Comparison of ENCODE assay signal across 8 cellular contexts in genomic region chr20:45791668-45792512, GRCh38. TPM values are rescaled to one million over a fixed set of nuclear protein-coding genes. Genes with fewer than 3 reads are reported as not detected.
A peak's percentile ranks its signal among the peaks of the same experiment; 100 is the strongest.
DNase-seq lines count a peak whose midpoint lies in the region; ATAC-seq and TF ChIP-seq lines count a peak whose summit lies in the region.

Gene DNTTIP1, plus strand, starts transcription at chr20:45791954. Its CDS starts 51 bp downstream, at chr20:45792005.
Gene WFDC3, minus strand, starts transcription at chr20:45791883. Its CDS starts 1,908 bp downstream, at chr20:45789975.

- H3K36me3 Mint-ChIP-seq in activated CD8-positive, alpha-beta T cell treated with anti-CD3 and anti-CD28 coated beads for 36 hours (ENCODE audit: low read depth), result peaks cover 20% of the 10 kb centered on the region

- H3K9me3 ChIP-seq in ectodermal cell (ENCODE audit: control insufficient read depth, low read length), result no peaks in the 10 kb centered on the region
- no peaks in the 10 kb centered on the region for H3K9me3 ChIP-seq in lower lobe of right lung

- H3K27ac ChIP-seq in ectodermal cell (ENCODE audit: insufficient read depth, low read depth, low read length, poor library complexity, severe bottlenecking) (no peak within 1 kb of the TSS), lower lobe of right lung (peak within 1 kb of the TSS; percentile 98)

- peak within 1 kb of the TSS; percentile 80 for H3K4me3 Mint-ChIP-seq in activated CD8-positive, alpha-beta T cell treated with anti-CD3 and anti-CD28 coated beads for 36 hours

- WGBS in ectodermal cell, 2 experiments, result 1% methylated on average over 63 of the region's 63 CpGs

- ATAC-seq in GM19351 (IDR thresholded peaks at IDR 0.05; ENCODE audit: unreplicated experiment), result peak; percentile 84
- peak; percentile 63 for ATAC-seq in HG03558 (IDR thresholded peaks at IDR 0.05; ENCODE audit: extremely low read depth, unreplicated experiment)
- peak; percentile 92 for ATAC-seq in activated CD8-positive, alpha-beta T cell treated with anti-CD3 and anti-CD28 coated beads for 36 hours
- ATAC-seq in lower lobe of right lung, result peak; percentile 97 to 99

- peak; percentile 25 to 89 (median 80) for DNase-seq in C1 segment of cervical spinal cord (lab: John Stamatoyannopoulos, UW)
- DNase-seq in NCI-H748 treated with DMSO at 0.1 percent for 48 hours (lab: John Stamatoyannopoulos, UW), result peak; percentile 62
- peak; percentile 93 for DNase-seq in activated CD8-positive, alpha-beta T cell treated with anti-CD3 and anti-CD28 coated beads for 36 hours
- DNase-seq in lower lobe of right lung, result peak; percentile 97
- peak; percentile 83 to 88 for DNase-seq in stimulated activated CD4-positive, alpha-beta T cell treated with anti-CD3 and anti-CD28 coated beads, Interleukin-4, amount 100 ng/mL, for 48 hours (ENCODE audit: low read depth in 2 of 2)

- H3K27me3 ChIP-seq in ectodermal cell (ENCODE audit: control insufficient read depth, insufficient read depth, low read length, poor library complexity, severe bottlenecking) (no peaks in the 10 kb centered on the region), lower lobe of right lung (ENCODE audit: low read depth) (no peaks in the 10 kb centered on the region)

- H3K4me1 ChIP-seq in ectodermal cell (ENCODE audit: control insufficient read depth, insufficient read depth, low read length) (peaks cover 5% of the 10 kb centered on the region), lower lobe of right lung (peaks cover 10% of the 10 kb centered on the region)

- CTCF ChIA-PET in activated CD8-positive, alpha-beta T cell treated with anti-CD3 and anti-CD28 coated beads for 36 hours (lab: Charles Lee), result interaction anchor here (1.1 to 3.1 kb wide), 3 partner anchors 21 to 195 kb away, joined by 4 to 15 read pairs (median 7); no protein-coding TSS in a partner anchor

- peaks cover 15% of the 10 kb centered on the region for H3K4me1 Mint-ChIP-seq in activated CD8-positive, alpha-beta T cell treated with anti-CD3 and anti-CD28 coated beads for 36 hours (ENCODE audit: low read depth)

- POLR2A ChIA-PET in activated CD8-positive, alpha-beta T cell treated with anti-CD3 and anti-CD28 coated beads for 36 hours (lab: Charles Lee), result interaction anchor here (0.5 to 1.2 kb wide), 4 partner anchors 14 to 178 kb away, joined by 3 to 4 read pairs (median 3); partner anchors contain the start of gene UBE2C

- H3K27me3 Mint-ChIP-seq in activated CD8-positive, alpha-beta T cell treated with anti-CD3 and anti-CD28 coated beads for 36 hours, result no peaks in the 10 kb centered on the region

- peaks cover 13% of the 10 kb centered on the region for H3K36me3 ChIP-seq in ectodermal cell (ENCODE audit: control insufficient read depth, insufficient read depth, low read length)
- peaks cover 35% of the 10 kb centered on the region for H3K36me3 ChIP-seq in lower lobe of right lung

- no peak for TF ChIP-seq CTCF in activated CD8-positive, alpha-beta T cell treated with anti-CD3 and anti-CD28 coated beads for 36 hours (IDR thresholded peaks at IDR 0.05)
- TF ChIP-seq CTCF in lower lobe of right lung (IDR thresholded peaks at IDR 0.05), result no peak

- intact Hi-C loops in activated CD8-positive, alpha-beta T cell treated with anti-CD3 and anti-CD28 coated beads for 36 hours (cut with micrococcal nuclease), result no loop called here
- intact Hi-C loops in lower lobe of right lung (cut with DNase I), result no loop called here

- H3K4me3 ChIP-seq in ectodermal cell (ENCODE audit: insufficient read depth, low read depth, low read length) (peak within 1 kb of the TSS; percentile 85), lower lobe of right lung (peak within 1 kb of the TSS; percentile 97)

- peak within 1 kb of the TSS; percentile 93 for H3K27ac Mint-ChIP-seq in activated CD8-positive, alpha-beta T cell treated with anti-CD3 and anti-CD28 coated beads for 36 hours

- H3K9me3 Mint-ChIP-seq in activated CD8-positive, alpha-beta T cell treated with anti-CD3 and anti-CD28 coated beads for 36 hours, result no peaks in the 10 kb centered on the region

RNA-seq across cellular contexts. Expression of gene DNTTIP1, which starts in this region (rescaled TPM):
- 10 to 100 TPM; 25.3 to 27.1 TPM for total RNA-seq in activated CD8-positive, alpha-beta T cell treated with anti-CD3 and anti-CD28 coated beads for 36 hours
- 42.9 TPM for polyA plus RNA-seq in ectodermal cell (2013, experiment 1 of 4)
- 44.6 TPM for polyA plus RNA-seq in ectodermal cell (2013, experiment 2 of 4)
- polyA plus RNA-seq in ectodermal cell (2013, experiment 3 of 4), result 38.5 TPM
- polyA plus RNA-seq in ectodermal cell (2013, experiment 4 of 4), result 42.4 TPM
- total RNA-seq in lower lobe of right lung, result 30.8 TPM

RNA-seq across cellular contexts. Expression of gene WFDC3, which starts in this region (rescaled TPM):
- under 1 TPM in 1 of 2 experiments, not detected in 1; 0.54 TPM for total RNA-seq in activated CD8-positive, alpha-beta T cell treated with anti-CD3 and anti-CD28 coated beads for 36 hours
- polyA plus RNA-seq in ectodermal cell (2013, experiment 1 of 4), result not detected
- not detected for polyA plus RNA-seq in ectodermal cell (2013, experiment 2 of 4)
- polyA plus RNA-seq in ectodermal cell (2013, experiment 3 of 4), result not detected
- polyA plus RNA-seq in ectodermal cell (2013, experiment 4 of 4), result not detected
- total RNA-seq in lower lobe of right lung, result 3.4 TPM
